In the genomic region with DNA sequence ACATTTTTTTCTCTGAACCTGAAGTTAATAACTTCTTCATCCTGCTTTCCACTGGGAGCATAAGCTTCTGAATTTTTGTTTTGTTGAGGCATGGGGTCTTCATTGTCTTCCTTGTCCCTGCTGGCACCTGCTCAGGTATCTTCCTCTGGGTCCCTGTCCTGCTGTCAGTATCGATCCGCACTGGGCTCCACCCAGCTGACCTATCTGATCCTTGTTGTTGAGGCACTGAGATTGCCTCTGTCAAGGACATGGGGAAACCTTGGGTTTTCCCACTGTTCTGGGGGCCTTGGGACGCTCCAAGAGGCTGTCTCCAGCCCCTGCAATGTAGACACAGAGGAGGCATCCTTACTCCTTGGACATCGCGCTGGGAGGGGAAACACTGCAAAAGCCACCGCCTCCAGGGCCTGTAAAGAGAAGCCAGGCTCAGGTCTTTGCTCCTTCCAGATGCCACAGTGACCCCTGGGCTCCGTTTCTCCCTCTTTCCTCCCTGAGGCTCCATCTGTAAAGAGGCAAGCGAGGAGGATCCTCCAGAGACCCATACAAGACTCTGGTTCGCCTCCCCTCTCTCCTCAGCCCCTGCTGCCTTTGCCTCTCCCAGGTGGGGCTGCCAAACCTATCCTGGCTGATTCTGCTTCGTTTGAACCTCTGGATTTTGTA, we compare ENCODE assay signal across 1 cellular context.
TF ChIP-seq lines count a peak whose summit lies in the region.

No MANE protein-coding gene starts in this region.

TF ChIP-seq in WTC11, 78 proteins besides CTCF, POLR2A, EP300 and RAD21 (continued from another document):
- TF ChIP-seq TCF7 (CRISPR knock-in tag; IDR thresholded peaks at IDR 0.05; ENCODE audit: low read depth) = no peak
- no peak for TF ChIP-seq ESRRA (CRISPR knock-in tag; IDR thresholded peaks at IDR 0.05; ENCODE audit: borderline replicate concordance)
- no peak for TF ChIP-seq GABPB1 (CRISPR knock-in tag; IDR thresholded peaks at IDR 0.05)
- TF ChIP-seq KAT7 (CRISPR knock-in tag; IDR thresholded peaks at IDR 0.05; ENCODE audit: borderline replicate concordance) = no peak
- TF ChIP-seq HMGA2 (CRISPR knock-in tag; IDR thresholded peaks at IDR 0.05) = no peak
- TF ChIP-seq, protein P1, sequence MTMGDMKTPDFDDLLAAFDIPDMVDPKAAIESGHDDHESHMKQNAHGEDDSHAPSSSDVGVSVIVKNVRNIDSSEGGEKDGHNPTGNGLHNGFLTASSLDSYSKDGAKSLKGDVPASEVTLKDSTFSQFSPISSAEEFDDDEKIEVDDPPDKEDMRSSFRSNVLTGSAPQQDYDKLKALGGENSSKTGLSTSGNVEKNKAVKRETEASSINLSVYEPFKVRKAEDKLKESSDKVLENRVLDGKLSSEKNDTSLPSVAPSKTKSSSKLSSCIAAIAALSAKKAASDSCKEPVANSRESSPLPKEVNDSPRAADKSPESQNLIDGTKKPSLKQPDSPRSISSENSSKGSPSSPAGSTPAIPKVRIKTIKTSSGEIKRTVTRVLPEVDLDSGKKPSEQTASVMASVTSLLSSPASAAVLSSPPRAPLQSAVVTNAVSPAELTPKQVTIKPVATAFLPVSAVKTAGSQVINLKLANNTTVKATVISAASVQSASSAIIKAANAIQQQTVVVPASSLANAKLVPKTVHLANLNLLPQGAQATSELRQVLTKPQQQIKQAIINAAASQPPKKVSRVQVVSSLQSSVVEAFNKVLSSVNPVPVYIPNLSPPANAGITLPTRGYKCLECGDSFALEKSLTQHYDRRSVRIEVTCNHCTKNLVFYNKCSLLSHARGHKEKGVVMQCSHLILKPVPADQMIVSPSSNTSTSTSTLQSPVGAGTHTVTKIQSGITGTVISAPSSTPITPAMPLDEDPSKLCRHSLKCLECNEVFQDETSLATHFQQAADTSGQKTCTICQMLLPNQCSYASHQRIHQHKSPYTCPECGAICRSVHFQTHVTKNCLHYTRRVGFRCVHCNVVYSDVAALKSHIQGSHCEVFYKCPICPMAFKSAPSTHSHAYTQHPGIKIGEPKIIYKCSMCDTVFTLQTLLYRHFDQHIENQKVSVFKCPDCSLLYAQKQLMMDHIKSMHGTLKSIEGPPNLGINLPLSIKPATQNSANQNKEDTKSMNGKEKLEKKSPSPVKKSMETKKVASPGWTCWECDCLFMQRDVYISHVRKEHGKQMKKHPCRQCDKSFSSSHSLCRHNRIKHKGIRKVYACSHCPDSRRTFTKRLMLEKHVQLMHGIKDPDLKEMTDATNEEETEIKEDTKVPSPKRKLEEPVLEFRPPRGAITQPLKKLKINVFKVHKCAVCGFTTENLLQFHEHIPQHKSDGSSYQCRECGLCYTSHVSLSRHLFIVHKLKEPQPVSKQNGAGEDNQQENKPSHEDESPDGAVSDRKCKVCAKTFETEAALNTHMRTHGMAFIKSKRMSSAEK (CRISPR knock-in tag; IDR thresholded peaks at IDR 0.05; ENCODE audit: borderline replicate concordance) = no peak
